In genomic region chr4:162732871-162733270, GRCh38 we compare ENCODE assay signal across 19 cellular contexts.
DNase-seq lines count a peak whose midpoint lies in the region; TF ChIP-seq lines count a peak whose summit lies in the region.
"Had no signal": no experiment of that assay in that cellular context is flagged by ENCODE, and none has a peak within 500 bp of the region (broad histone marks: within the 10 kb centered on the region; RNA-seq: fewer than 3 reads in every experiment).

No MANE protein-coding gene starts in this region.

- H3K9me3 Mint-ChIP-seq in glutamatergic neuron (ENCODE audit: unreplicated experiment): no peaks in the 10 kb centered on the region

- H3K27me3 ChIP-seq in smooth muscle cell (ENCODE audit: low read depth) (no peaks in the 10 kb centered on the region), BE2C (no peaks in the 10 kb centered on the region)
- H3K27me3 ChIP-seq: SJCRH30 had no signal

- H3K36me3 ChIP-seq in smooth muscle cell (ENCODE audit: low read depth): no peaks in the 10 kb centered on the region
- no peaks in the 10 kb centered on the region for H3K36me3 ChIP-seq in BE2C
- H3K36me3 ChIP-seq: SJCRH30 had no signal

- no peak overlapping the region for H3K27ac ChIP-seq in smooth muscle cell (ENCODE audit: low read depth)
- H3K27ac ChIP-seq: 22Rv1, GM23248, SJCRH30 had no signal

- H3K9ac ChIP-seq in smooth muscle cell (ENCODE audit: low read depth): no peak overlapping the region
- H3K9ac ChIP-seq: GM23248 had no signal

- H2AFZ ChIP-seq in smooth muscle cell (ENCODE audit: low read depth): peak overlapping the region; percentile 82
- H2AFZ ChIP-seq: GM23248 had no signal

- TF ChIP-seq CTCF in glutamatergic neuron (IDR thresholded peaks at IDR 0.05; ENCODE audit: partially characterized antibody, unreplicated experiment) (no peak), smooth muscle cell (IDR thresholded peaks at IDR 0.05; ENCODE audit: borderline replicate concordance, insufficient read depth, poor library complexity, severe bottlenecking) (no peak), BE2C (IDR thresholded peaks at IDR 0.05; ENCODE audit: low read depth, low read length) (no peak)

- no peaks in the 10 kb centered on the region for H3K79me2 ChIP-seq in smooth muscle cell (ENCODE audit: low read depth)

- H3K9me3 ChIP-seq in smooth muscle cell (replicated peaks; ENCODE audit: low read depth) (no peaks in the 10 kb centered on the region), BE2C (no peaks in the 10 kb centered on the region)
- H3K9me3 ChIP-seq: SJCRH30 had no signal

- H3K27me3 Mint-ChIP-seq in glutamatergic neuron (ENCODE audit: unreplicated experiment): no peaks in the 10 kb centered on the region

- H3K4me3 Mint-ChIP-seq in glutamatergic neuron (ENCODE audit: unreplicated experiment): no peak overlapping the region
- H3K4me3 Mint-ChIP-seq: CD14-positive monocyte had no signal

- DNase-seq in DMS 273 (lab: John Stamatoyannopoulos, UW; ENCODE audit: unreplicated experiment) (peak; percentile 44), DMS 273 treated with DMSO at 0.1 percent for 48 hours (lab: John Stamatoyannopoulos, UW) (no peak), UCSD-AML1 (lab: John Stamatoyannopoulos, UW; ENCODE audit: unreplicated experiment) (peak; percentile 6), glutamatergic neuron (no peak), smooth muscle cell (lab: John Stamatoyannopoulos, UW; ENCODE audit: unreplicated experiment) (no peak), BE2C (no peak), NCI-H345 treated with DMSO at 0.1 percent for 48 hours (lab: John Stamatoyannopoulos, UW; ENCODE audit: unreplicated experiment) (no peak)
- no peak for DNase-seq in activated CD4-positive, alpha-beta T cell treated with anti-CD3 and anti-CD28 coated beads for 48 hours
- DNase-seq: DMS79 treated with DMSO at 0.1 percent for 48 hours, GM23248, HCEC 1CT, IMR-90, NCI-H1105 treated with DMSO at 0.1 percent for 48 hours, NCI-H2029 treated with DMSO at 0.1 percent for 48 hours, NCI-H226, OCI-M1, SJCRH30 had no signal

- peaks cover 8% of the 10 kb centered on the region for H3K4me1 Mint-ChIP-seq in glutamatergic neuron (ENCODE audit: low read depth, unreplicated experiment)
- H3K4me1 Mint-ChIP-seq: CD14-positive monocyte had no signal

- H3K36me3 Mint-ChIP-seq in glutamatergic neuron (ENCODE audit: unreplicated experiment): no peaks in the 10 kb centered on the region
- H3K36me3 Mint-ChIP-seq: CD14-positive monocyte had no signal

- H3F3A ChIP-seq in smooth muscle cell (ENCODE audit: low read depth): no peaks in the 10 kb centered on the region

- WGBS in smooth muscle cell (ENCODE audit: low lambda C conversion rate): 78% methylated on average over 6 of the region's 6 CpGs

- no peak overlapping the region for H3K4me2 ChIP-seq in smooth muscle cell

- peak overlapping the region; percentile 45 for H3K27ac Mint-ChIP-seq in glutamatergic neuron (ENCODE audit: unreplicated experiment)
- H3K27ac Mint-ChIP-seq: CD14-positive monocyte had no signal

- H3K4me3 ChIP-seq in smooth muscle cell: no peak overlapping the region
- H3K4me3 ChIP-seq in BE2C (ENCODE audit: low read depth, low read length): no peak overlapping the region
- H3K4me3 ChIP-seq: GM23248, SJCRH30 had no signal

- no peaks in the 10 kb centered on the region for H4K20me1 ChIP-seq in smooth muscle cell (ENCODE audit: low read depth)

- no peaks in the 10 kb centered on the region for H3K4me1 ChIP-seq in smooth muscle cell (ENCODE audit: low read depth)
- H3K4me1 ChIP-seq in BE2C: no peaks in the 10 kb centered on the region
- H3K4me1 ChIP-seq: SJCRH30 had no signal

Comparison
In these comparisons a context has a peak if more than half of its experiments do, and no peak if none do; other contexts are left out.
1. DNase-seq: peak in DMS 273 (single experiment) and UCSD-AML1 (single experiment); none in DMS 273 treated with DMSO at 0.1 percent for 48 hours (single experiment), glutamatergic neuron (single experiment), smooth muscle cell (single experiment), BE2C (single experiment), NCI-H345 treated with DMSO at 0.1 percent for 48 hours (single experiment) and activated CD4-positive, alpha-beta T cell treated with anti-CD3 and anti-CD28 coated beads for 48 hours (single experiment).